In genomic region chr14:20485900-20486299, GRCh38 we compare ENCODE assay signal across 24 cellular contexts. TPM values are rescaled to one million over a fixed set of nuclear protein-coding genes. Genes with fewer than 3 reads are reported as not detected.
DNase-seq lines count a peak whose midpoint lies in the region; TF ChIP-seq lines count a peak whose summit lies in the region.
"Had no signal": no experiment of that assay in that cellular context is flagged by ENCODE, and none has a peak within 500 bp of the region (broad histone marks: within the 10 kb centered on the region; RNA-seq: fewer than 3 reads in every experiment).

No MANE protein-coding gene starts in this region.

- no peaks in the 10 kb centered on the region for H3K36me3 Mint-ChIP-seq in osteocyte (ENCODE audit: unreplicated experiment)
- H3K36me3 Mint-ChIP-seq: CD8-positive, alpha-beta memory T cell; T-cell had no signal

- H3K4me3 ChIP-seq in BLaER1 treated with 17β-estradiol and CSF1 and Interleukin-3, amounts not matched to agents 10 nM and 100 nM = no peak overlapping the region
- no peak overlapping the region for H3K4me3 ChIP-seq in mesendoderm (ENCODE audit: low read length)
- H3K4me3 ChIP-seq: BLaER1, Peyer's patch had no signal

- H3K23ac ChIP-seq in mesendoderm (ENCODE audit: low read length) = no peak overlapping the region

- H3K9me3 Mint-ChIP-seq in osteocyte (ENCODE audit: unreplicated experiment) = no peaks in the 10 kb centered on the region
- H3K9me3 Mint-ChIP-seq: CD8-positive, alpha-beta memory T cell; HFFc6 had no signal

- H3K18ac ChIP-seq in mesendoderm (ENCODE audit: low read length) = no peak overlapping the region

- peaks cover 4% of the 10 kb centered on the region for H3K4me1 Mint-ChIP-seq in osteocyte (ENCODE audit: unreplicated experiment)

- peaks cover 50% of the 10 kb centered on the region for H3K27me3 Mint-ChIP-seq in osteocyte (ENCODE audit: unreplicated experiment)
- H3K27me3 Mint-ChIP-seq: CD8-positive, alpha-beta memory T cell; T-cell had no signal

- no peaks in the 10 kb centered on the region for H3K9me3 ChIP-seq in BLaER1 treated with 17β-estradiol and CSF1 and Interleukin-3, amounts not matched to agents 10 nM and 100 nM (replicated peaks in 1 of 11)
- H3K9me3 ChIP-seq: BLaER1, Peyer's patch had no signal

- no CpG with 5 or more reads among the region's 7 CpGs for WGBS in mesendoderm (ENCODE audit: extremely low coverage, insufficient coverage, low lambda C conversion rate)

- H3K79me1 ChIP-seq in mesendoderm (ENCODE audit: low read length) = no peaks in the 10 kb centered on the region

- no peak overlapping the region for H2BK120ac ChIP-seq in mesendoderm (ENCODE audit: low read depth, low read length)

- peaks cover 35 to 55% (median 50%) of the 10 kb centered on the region in 10 experiments for H3K4me1 ChIP-seq in BLaER1 treated with 17β-estradiol and CSF1 and Interleukin-3, amounts not matched to agents 10 nM and 100 nM
- peaks cover 3% of the 10 kb centered on the region for H3K4me1 ChIP-seq in mesendoderm (ENCODE audit: control insufficient read depth, low read depth, low read length)
- H3K4me1 ChIP-seq: Peyer's patch had no signal

- H3K27me3 ChIP-seq in BLaER1 treated with 17β-estradiol and CSF1 and Interleukin-3, amounts not matched to agents 10 nM and 100 nM = no peaks in the 10 kb centered on the region
- no peaks in the 10 kb centered on the region for H3K27me3 ChIP-seq in mesendoderm (ENCODE audit: insufficient read depth, low read length, poor library complexity)
- H3K27me3 ChIP-seq: BLaER1, Peyer's patch had no signal

- H3K4me2 ChIP-seq in BLaER1 treated with 17β-estradiol and CSF1 and Interleukin-3, amounts not matched to agents 10 nM and 100 nM = peak overlapping the region in 7 of 11 experiments; percentile 3 to 42 (median 16); a peak in 6 of 22 replicates
- H3K4me2 ChIP-seq in mesendoderm (ENCODE audit: low read length) = no peak overlapping the region
- H3K4me2 ChIP-seq: BLaER1 had no signal

- no peak overlapping the region for H3K27ac ChIP-seq in BLaER1 treated with 17β-estradiol and CSF1 and Interleukin-3, amounts not matched to agents 10 nM and 100 nM
- no peak overlapping the region for H3K27ac ChIP-seq in mesendoderm (ENCODE audit: low read depth, low read length)
- H3K27ac ChIP-seq: BLaER1, Peyer's patch had no signal

- H3K4me3 Mint-ChIP-seq in osteocyte (ENCODE audit: unreplicated experiment) = no peak overlapping the region
- H3K4me3 Mint-ChIP-seq: HFFc6 had no signal

- H4K5ac ChIP-seq in mesendoderm (ENCODE audit: low read length) = no peak overlapping the region

- no peak overlapping the region for H3K9ac ChIP-seq in BLaER1 treated with 17β-estradiol and CSF1 and Interleukin-3, amounts not matched to agents 10 nM and 100 nM
- H3K9ac ChIP-seq in mesendoderm (ENCODE audit: low read length) = no peak overlapping the region
- H3K9ac ChIP-seq: BLaER1 had no signal

- H4K20me1 ChIP-seq in BLaER1 treated with 17β-estradiol and CSF1 and Interleukin-3, amounts not matched to agents 10 nM and 100 nM = no peaks in the 10 kb centered on the region
- H4K20me1 ChIP-seq: BLaER1 had no signal

- H2BK15ac ChIP-seq in mesendoderm (replicated peaks; ENCODE audit: low read depth) = no peak overlapping the region

- H3K56ac ChIP-seq in mesendoderm (ENCODE audit: low read length) = no peak overlapping the region

- H2AK5ac ChIP-seq in mesendoderm (ENCODE audit: low read length) = no peak overlapping the region

- H3K4ac ChIP-seq in mesendoderm (ENCODE audit: low read depth, low read length) = no peak overlapping the region

- DNase-seq in ELF-1 (ENCODE audit: low read depth, low spot score) (peak; percentile 53), NCI-H69 (lab: John Stamatoyannopoulos, UW) (peak; percentile 30), mesendoderm (peak; percentile 23), HUDEP-2 (lab: John Stamatoyannopoulos, UW; ENCODE audit: unreplicated experiment in 76 of 76) (no peak), osteocyte (ENCODE audit: extremely low spot score, unreplicated experiment) (no peak), NCI-H1694 treated with DMSO at 0.1 percent for 48 hours (lab: John Stamatoyannopoulos, UW) (no peak)
- DNase-seq: ACHN; Calu3; CD8-positive, alpha-beta memory T cell; DMS153; GDM1; HFFc6; KBM-7; NCI-H1092 treated with DMSO at 0.1 percent for 48 hours; NCI-H1436 treated with DMSO at 0.1 percent for 48 hours; NCI-H2081 treated with DMSO at 0.1 percent for 48 hours; NCI-H774; Peyer's patch; T-cell had no signal

- H3K79me2 ChIP-seq in mesendoderm (ENCODE audit: control insufficient read depth, insufficient read depth, low read length) = no peaks in the 10 kb centered on the region

- no peak overlapping the region for H3K27ac Mint-ChIP-seq in osteocyte (ENCODE audit: unreplicated experiment)
- H3K27ac Mint-ChIP-seq: HFFc6 had no signal

- H4K8ac ChIP-seq in mesendoderm (ENCODE audit: low read depth, low read length) = no peak overlapping the region

- H3K36me3 ChIP-seq in BLaER1 treated with 17β-estradiol and CSF1 and Interleukin-3, amounts not matched to agents 10 nM and 100 nM = peaks cover 0 to 1% (median 0%) of the 10 kb centered on the region in 11 experiments; a peak in 1 of 22 replicates
- H3K36me3 ChIP-seq in mesendoderm (ENCODE audit: control insufficient read depth, insufficient read depth, low read length) = no peaks in the 10 kb centered on the region
- H3K36me3 ChIP-seq: Peyer's patch had no signal

- TF ChIP-seq CTCF in osteocyte (IDR thresholded peaks at IDR 0.05) = no peak

- H2BK5ac ChIP-seq in mesendoderm (ENCODE audit: low read length) = no peak overlapping the region

RNA-seq across cellular contexts. Expression of gene PNP, which starts 16.7 kb away (rescaled TPM):
- 201 TPM for polyA plus RNA-seq in mesendoderm (2013, experiment 1 of 2)
- polyA plus RNA-seq in mesendoderm (2013, experiment 2 of 2) = 198 TPM
- 16.0 and 17.0 TPM in 2 replicates for total RNA-seq in osteocyte

RNA-seq across cellular contexts. Expression of gene RNASE10, which starts 19.4 kb away (rescaled TPM):
- 0.37 TPM for polyA plus RNA-seq in mesendoderm (2013, experiment 1 of 2)
- 0.22 TPM for polyA plus RNA-seq in mesendoderm (2013, experiment 2 of 2)
- 0.40 and 1.1 TPM in 2 replicates for total RNA-seq in osteocyte
- total RNA-seq: Daoy, HT-29, NCI-H460, Peyer's patch had no signal
- polyA plus RNA-seq: CD8-positive, alpha-beta memory T cell had no signal

RNA-seq across cellular contexts. Expression of gene PIP4P1, which starts 24.7 kb away (rescaled TPM):
- polyA plus RNA-seq in mesendoderm (2013, experiment 1 of 2) = 19.1 TPM
- 19.4 TPM for polyA plus RNA-seq in mesendoderm (2013, experiment 2 of 2)
- total RNA-seq in osteocyte = 34.9 and 36.8 TPM in 2 replicates

RNA-seq across cellular contexts. Expression of gene APEX1, which starts 30.9 kb away (rescaled TPM):
- 537 TPM for polyA plus RNA-seq in mesendoderm (2013, experiment 1 of 2)
- 535 TPM for polyA plus RNA-seq in mesendoderm (2013, experiment 2 of 2)
- 232 and 241 TPM in 2 replicates for total RNA-seq in osteocyte

RNA-seq across cellular contexts. Expression of gene OSGEP, which starts 31.3 kb away (rescaled TPM):
- polyA plus RNA-seq in mesendoderm (2013, experiment 1 of 2) = 22.5 TPM
- 23.3 TPM for polyA plus RNA-seq in mesendoderm (2013, experiment 2 of 2)
- total RNA-seq in osteocyte = 35.7 and 37.1 TPM in 2 replicates

Comparison
In these comparisons a context has a peak if more than half of its experiments do, and no peak if none do; other contexts are left out.
1. DNase-seq: peak in ELF-1 (single experiment), NCI-H69 (single experiment) and mesendoderm (single experiment); none in HUDEP-2 (0 of 76), osteocyte (single experiment) and NCI-H1694 treated with DMSO at 0.1 percent for 48 hours (single experiment).